Comparison of ENCODE assay signal across 9 cellular contexts in genomic region chr10:100745882-100746412, GRCh38. TPM values are rescaled to one million over a fixed set of nuclear protein-coding genes. Genes with fewer than 3 reads are reported as not detected.
DNase-seq lines count a peak whose midpoint lies in the region; ATAC-seq and TF ChIP-seq lines count a peak whose summit lies in the region.
"Had no signal": no experiment of that assay in that cellular context is flagged by ENCODE, and none has a peak within 500 bp of the region (broad histone marks: within the 10 kb centered on the region; RNA-seq: fewer than 3 reads in every experiment).

No MANE protein-coding gene starts in this region.

- peak overlapping the region in 1 of 7 donors; percentile 71 for H3K27ac Mint-ChIP-seq in CD4-positive, alpha-beta memory T cell
- no peak overlapping the region for H3K27ac Mint-ChIP-seq in neural crest cell (ENCODE audit: unreplicated experiment)

- intact Hi-C loops in CD4-positive, alpha-beta memory T cell (cut with micrococcal nuclease): no loop called here
- intact Hi-C loops in HCT116 (cut with micrococcal nuclease): loop anchor here (10.0 kb wide), 1 partner anchor 269 kb away; no protein-coding TSS in a partner anchor

- H3K27me3 ChIP-seq in CD4-positive, alpha-beta memory T cell (ENCODE audit: insufficient read depth, low read length): peaks cover 57% of the 10 kb centered on the region
- H3K27me3 ChIP-seq in HCT116 (ENCODE audit: insufficient read depth, low read length): no peaks in the 10 kb centered on the region

- no peak for TF ChIP-seq RAD21 in HCT116 (IDR thresholded peaks at IDR 0.05; ENCODE audit: low read depth)

- TF ChIP-seq CTCF in HCT116 (IDR thresholded peaks at IDR 0.05 in 2 of 3, conservative IDR thresholded peaks at IDR 0.05 in 1 of 3; ENCODE audit: borderline replicate concordance in 1 of 3, insufficient read depth in 1 of 3, low read depth in 2 of 3, low read length in 2 of 3) (0 out of 6 replicates have a peak, but pooled peaks of 1 of the 3 experiments have one; percentile 4), coronary artery (IDR thresholded peaks at IDR 0.05) (no peak), neural crest cell (conservative IDR thresholded peaks at IDR 0.05) (no peak)

- RAD21 ChIA-PET in HCT116 (lab: Charles Lee; ENCODE audit: low non-redundant PET in 1 of 2, low total read pairs in 2 of 2, uncharacterized antibody in 2 of 2, unreplicated experiment in 2 of 2): interaction anchor here in 1 of 2 experiments (1.4 kb wide), 1 partner anchor 132 kb away, joined by 6 read pairs; no protein-coding TSS in a partner anchor

- no peak overlapping the region for H3K27ac ChIP-seq in CD4-positive, alpha-beta memory T cell (ENCODE audit: low read depth, low read length)
- H3K27ac ChIP-seq in HCT116 (ENCODE audit: low read depth, low read length) (peak overlapping the region; percentile 19; the same call in 1 of the 2 replicates), coronary artery (no peak overlapping the region)

- no peaks in the 10 kb centered on the region for H3K36me3 Mint-ChIP-seq in CD4-positive, alpha-beta memory T cell
- H3K36me3 Mint-ChIP-seq in neural crest cell (ENCODE audit: low read depth): peaks cover 3% of the 10 kb centered on the region

- no peaks in the 10 kb centered on the region for H4K20me1 ChIP-seq in HCT116 (ENCODE audit: insufficient read depth)

- BruUV-seq in HCT116 (replicated peaks; lab: Mats Ljungman, UMichigan): no TSS peak

- H3K36me3 ChIP-seq in CD4-positive, alpha-beta memory T cell (ENCODE audit: insufficient read depth, low read length): no peaks in the 10 kb centered on the region
- H3K36me3 ChIP-seq in HCT116 (ENCODE audit: control insufficient read depth in 1 of 2, insufficient read depth in 2 of 2, low read length in 2 of 2): no peaks in the 10 kb centered on the region

- TF ChIP-seq POLR2A in HCT116 (IDR thresholded peaks at IDR 0.05; ENCODE audit: borderline replicate concordance, extremely low read depth, insufficient read depth, insufficient read length): no peak

- H3K4me1 Mint-ChIP-seq in CD4-positive, alpha-beta memory T cell: peaks cover 17 to 65% (median 48%) of the 10 kb centered on the region in 4 donors
- H3K4me1 Mint-ChIP-seq in neural crest cell: peaks cover 7% of the 10 kb centered on the region

- POLR2A ChIA-PET in CD4-positive, alpha-beta memory T cell (lab: Charles Lee; ENCODE audit: partially characterized antibody): no interaction called here
- POLR2A ChIA-PET in HCT116 (lab: Charles Lee): no interaction called here

- H3K9me3 Mint-ChIP-seq in CD4-positive, alpha-beta memory T cell: peaks cover 0 to 2% (median 0%) of the 10 kb centered on the region in 8 donors
- no peaks in the 10 kb centered on the region for H3K9me3 Mint-ChIP-seq in neural crest cell

- peak overlapping the region in 7 of 8 donors; percentile 22 to 80 (median 62) for H3K4me3 Mint-ChIP-seq in CD4-positive, alpha-beta memory T cell
- peak overlapping the region; percentile 69 for H3K4me3 Mint-ChIP-seq in neural crest cell

- peaks cover 35% of the 10 kb centered on the region for H3K4me1 ChIP-seq in CD4-positive, alpha-beta memory T cell (ENCODE audit: insufficient read depth, low read length)
- H3K4me1 ChIP-seq in HCT116 (ENCODE audit: control insufficient read depth in 1 of 2, insufficient read depth in 2 of 2, low read length in 2 of 2): peaks cover 8 to 31% of the 10 kb centered on the region in 2 experiments; a peak in 3 of 4 replicates

- ATAC-seq in HCT116 (no peak), HG03095 (IDR thresholded peaks at IDR 0.05; ENCODE audit: unreplicated experiment) (no peak), HG03432 (IDR thresholded peaks at IDR 0.05; ENCODE audit: unreplicated experiment) (no peak)

- no peak overlapping the region for H3K4me3 ChIP-seq in CD4-positive, alpha-beta memory T cell (ENCODE audit: low read length in 2 of 2)
- peak overlapping the region; percentile 60 to 69 for H3K4me3 ChIP-seq in HCT116 (replicated peaks in 1 of 2; ENCODE audit: low read depth in 1 of 2, low read length in 2 of 2)
- H3K4me3 ChIP-seq in coronary artery: peak overlapping the region; percentile 60

- H2AFZ ChIP-seq in HCT116 (ENCODE audit: low read depth, low read length, poor library complexity, severe bottlenecking): peak overlapping the region; percentile 82

- H3K9ac ChIP-seq in HCT116 (ENCODE audit: low read length): peak overlapping the region; percentile 56

- H3K4me2 ChIP-seq in HCT116 (ENCODE audit: low read length): peak overlapping the region; percentile 99

- CTCF ChIA-PET in CD4-positive, alpha-beta memory T cell (lab: Charles Lee; ENCODE audit: partially characterized antibody): no interaction called here
- CTCF ChIA-PET in HCT116 (lab: Charles Lee): interaction anchor here (1.1 to 4.3 kb wide), 6 partner anchors 126 to 183 kb away, joined by 3 to 38 read pairs (median 11); no protein-coding TSS in a partner anchor

- H3K79me2 ChIP-seq in HCT116 (ENCODE audit: insufficient read depth, low read length): no peaks in the 10 kb centered on the region

- peaks cover 57 to 64% of the 10 kb centered on the region in 2 donors for H3K27me3 Mint-ChIP-seq in CD4-positive, alpha-beta memory T cell
- H3K27me3 Mint-ChIP-seq in neural crest cell (ENCODE audit: low read depth): peaks cover 96% of the 10 kb centered on the region

- DNase-seq in CD4-positive, alpha-beta memory T cell: no peak
- DNase-seq in HCT116 (ENCODE audit: low read depth, low spot score) (no peak), coronary artery (ENCODE audit: low spot score) (no peak), neural crest cell (ENCODE audit: low read depth, low spot score) (no peak), NCI-H2196 (lab: John Stamatoyannopoulos, UW; ENCODE audit: unreplicated experiment) (no peak), occipital lobe (lab: John Stamatoyannopoulos, UW) (no peak)

- no peaks in the 10 kb centered on the region for H3K9me3 ChIP-seq in CD4-positive, alpha-beta memory T cell (ENCODE audit: control insufficient read depth in 1 of 2, low read length in 2 of 2)
- H3K9me3 ChIP-seq in HCT116 (ENCODE audit: control insufficient read depth in 1 of 2, insufficient read depth in 1 of 2, low read depth in 1 of 2, low read length in 2 of 2): no peaks in the 10 kb centered on the region

- no peaks in the 10 kb centered on the region for H3K9me2 ChIP-seq in HCT116 (ENCODE audit: insufficient read depth)

TF ChIP-seq in HCT116, 20 proteins besides CTCF, POLR2A, EP300 and RAD21 (continues in another document):
- TF ChIP-seq YY1 (IDR thresholded peaks at IDR 0.05; ENCODE audit: extremely low read depth, insufficient replicate concordance, low read depth, low read length) (no peak), SIN3A (IDR thresholded peaks at IDR 0.05; ENCODE audit: low read depth) (no peak), ZFX (IDR thresholded peaks at IDR 0.05) (no peak), POLR2AphosphoS5 (IDR thresholded peaks at IDR 0.05; ENCODE audit: low read depth, low read length) (no peak), REST (IDR thresholded peaks at IDR 0.05; ENCODE audit: low read depth) (no peak), EZH2phosphoT487 (IDR thresholded peaks at IDR 0.05; ENCODE audit: borderline replicate concordance) (no peak), ZBTB33 (IDR thresholded peaks at IDR 0.05; ENCODE audit: extremely low read depth, insufficient replicate concordance, low read length) (no peak), CBX3 (IDR thresholded peaks at IDR 0.05; ENCODE audit: low read depth) (no peak), ATF3 (IDR thresholded peaks at IDR 0.05) (no peak), SP1 (IDR thresholded peaks at IDR 0.05; ENCODE audit: low read depth) (no peak), EGR1 (IDR thresholded peaks at IDR 0.05; ENCODE audit: low read depth) (no peak)

RNA-seq across cellular contexts. Expression of gene PAX2, which starts 0.6 kb away (rescaled TPM):
- not detected for total RNA-seq in CD4-positive, alpha-beta memory T cell
- not detected for polyA plus RNA-seq in CD4-positive, alpha-beta memory T cell
- total RNA-seq in HCT116 (2021; ENCODE audit: unreplicated experiment) (5.0 TPM), neural crest cell (1.0 and 1.5 TPM in 2 replicates), occipital lobe (not detected)
- 1.5 and 2.3 TPM in 2 replicates for polyA plus RNA-seq in HCT116 (2012)
- total RNA-seq: lower leg skin had no signal

Comparison
In these comparisons a context has a peak if more than half of its experiments do, and no peak if none do; other contexts are left out.
1. H3K4me3 ChIP-seq: peak in HCT116 (2 of 2) and coronary artery (single experiment); none in CD4-positive, alpha-beta memory T cell (0 of 2).